In the genomic region with DNA sequence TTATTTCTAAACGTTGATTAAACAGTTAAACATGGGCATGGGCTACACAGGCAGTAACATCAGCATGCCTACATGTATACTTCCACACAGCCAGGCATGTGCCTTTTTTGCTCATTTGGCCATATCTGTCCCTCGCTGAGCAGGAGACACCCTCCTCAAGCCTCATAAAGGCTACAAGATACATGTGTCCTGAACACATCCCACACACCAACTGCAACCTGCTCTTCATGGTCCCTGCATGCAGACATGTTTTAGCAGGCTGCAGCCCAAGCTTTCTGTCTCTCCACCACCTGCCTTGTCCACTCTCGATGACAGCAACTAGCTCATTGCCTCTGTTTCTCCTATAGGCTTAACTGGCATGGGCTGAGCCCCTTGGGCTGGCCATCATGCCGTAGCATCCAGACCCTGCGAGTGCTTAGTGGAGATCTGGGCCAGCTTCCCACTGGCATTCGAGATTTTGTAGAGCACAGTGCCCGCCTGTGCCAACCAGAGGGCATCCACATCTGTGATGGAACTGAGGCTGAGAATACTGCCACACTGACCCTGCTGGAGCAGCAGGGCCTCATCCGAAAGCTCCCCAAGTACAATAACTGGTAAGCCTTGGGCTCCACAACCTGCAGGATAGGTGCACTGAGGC, we compare ENCODE assay signal across 17 cellular contexts. TPM values are rescaled to one million over a fixed set of nuclear protein-coding genes. Genes with fewer than 3 reads are reported as not detected.
DNase-seq lines count a peak whose midpoint lies in the region; ATAC-seq, FAIRE-seq and TF ChIP-seq lines count a peak whose summit lies in the region.
"Had no signal": no experiment of that assay in that cellular context is flagged by ENCODE, and none has a peak within 500 bp of the region (broad histone marks: within the 10 kb centered on the region; RNA-seq: fewer than 3 reads in every experiment).

No MANE protein-coding gene starts in this region.

- POLR2A ChIA-PET in Caco-2 (lab: Charles Lee) = interaction anchor here (0.7 kb wide), 1 partner anchor 17 kb away, joined by 5 read pairs; no protein-coding TSS in a partner anchor
- POLR2A ChIA-PET in naive thymus-derived CD8-positive, alpha-beta T cell (lab: Charles Lee) = interaction anchor here (0.6 to 6.1 kb wide), 6 partner anchors 12 to 51 kb away, joined by 3 to 50 read pairs (median 8); a partner anchor contains a TSS

- H3K27me3 Mint-ChIP-seq in Caco-2 (ENCODE audit: insufficient read depth, unreplicated experiment) = no peaks in the 10 kb centered on the region
- H3K27me3 Mint-ChIP-seq in activated T-helper 17 cell treated with anti-CD3 and anti-CD28 coated beads, Interleukin-2, amount 50 U/mL, for 72 hours = no peaks in the 10 kb centered on the region
- no peaks in the 10 kb centered on the region for H3K27me3 Mint-ChIP-seq in naive thymus-derived CD8-positive, alpha-beta T cell

- FAIRE-seq in GM19239 (lab: Jason Lieb, UNC) = no peak
- FAIRE-seq: islet of Langerhans had no signal

- WGBS in mesendoderm (ENCODE audit: extremely low coverage, insufficient coverage, low lambda C conversion rate) = no CpG with 5 or more reads among the region's 8 CpGs

- H3K4me1 Mint-ChIP-seq in Caco-2 (ENCODE audit: low read depth, unreplicated experiment) = peaks cover 24% of the 10 kb centered on the region
- H3K4me1 Mint-ChIP-seq in activated T-helper 17 cell treated with anti-CD3 and anti-CD28 coated beads, Interleukin-2, amount 50 U/mL, for 72 hours = peaks cover 14% of the 10 kb centered on the region
- peaks cover 24 to 38% (median 30%) of the 10 kb centered on the region in 4 donors for H3K4me1 Mint-ChIP-seq in naive thymus-derived CD8-positive, alpha-beta T cell

- H4K8ac ChIP-seq in mesendoderm (ENCODE audit: low read depth, low read length) = no peak overlapping the region

- H3K27ac ChIP-seq in BLaER1 = no peak overlapping the region
- H3K27ac ChIP-seq in mesendoderm (ENCODE audit: low read depth, low read length) = no peak overlapping the region
- H3K27ac ChIP-seq: gastrocnemius medialis, SJSA1, VCaP had no signal

- no peak overlapping the region for H2BK120ac ChIP-seq in mesendoderm (ENCODE audit: low read depth, low read length)

- no peaks in the 10 kb centered on the region for H4K20me1 ChIP-seq in BLaER1

- BruUV-seq in Caco-2 (replicated peaks; lab: Mats Ljungman, UMichigan) = no TSS peak

- peak overlapping the region; percentile 62 for H3K4me3 Mint-ChIP-seq in Caco-2 (ENCODE audit: unreplicated experiment)
- peak overlapping the region; percentile 43 for H3K4me3 Mint-ChIP-seq in activated T-helper 17 cell treated with anti-CD3 and anti-CD28 coated beads, Interleukin-2, amount 50 U/mL, for 72 hours
- H3K4me3 Mint-ChIP-seq in naive thymus-derived CD8-positive, alpha-beta T cell = peak overlapping the region in 7 of 10 donors; percentile 13 to 75 (median 57)

- intact Hi-C loops in Caco-2 (cut with micrococcal nuclease; ENCODE audit: unreplicated experiment) = no loop called here

- CTCF ChIA-PET in Caco-2 (lab: Charles Lee) = interaction anchor here (0.9 kb wide), 1 partner anchor 12 kb away, joined by 5 read pairs; no protein-coding TSS in a partner anchor

- peak overlapping the region; percentile 30 for H3K27ac Mint-ChIP-seq in Caco-2 (ENCODE audit: unreplicated experiment)
- H3K27ac Mint-ChIP-seq in activated T-helper 17 cell treated with anti-CD3 and anti-CD28 coated beads, Interleukin-2, amount 50 U/mL, for 72 hours = peak overlapping the region; percentile 26
- peak overlapping the region in 7 of 10 donors; percentile 15 to 72 (median 32) for H3K27ac Mint-ChIP-seq in naive thymus-derived CD8-positive, alpha-beta T cell

- no peak overlapping the region for H4K5ac ChIP-seq in mesendoderm (ENCODE audit: low read length)

- H3K4me3 ChIP-seq in BLaER1 = no peak overlapping the region
- no peak overlapping the region for H3K4me3 ChIP-seq in Caco-2 (ENCODE audit: low read depth, low read length)
- no peak overlapping the region for H3K4me3 ChIP-seq in mesendoderm (ENCODE audit: low read length)
- H3K4me3 ChIP-seq: gastrocnemius medialis, mucosa of descending colon, SJSA1 had no signal

- no peak overlapping the region for H3K56ac ChIP-seq in mesendoderm (ENCODE audit: low read length)

- ATAC-seq in activated T-helper 17 cell treated with anti-CD3 and anti-CD28 coated beads, Interleukin-2, amount 50 U/mL, for 72 hours (replicated peaks) = no peak
- no peak for ATAC-seq in naive thymus-derived CD8-positive, alpha-beta T cell
- ATAC-seq: gastrocnemius medialis, mucosa of descending colon had no signal

- H3K4me2 ChIP-seq in BLaER1 (peak overlapping the region; percentile 95; the same call in 1 of the 2 replicates), mesendoderm (ENCODE audit: low read length) (no peak overlapping the region)

- no peak overlapping the region for H3K18ac ChIP-seq in mesendoderm (ENCODE audit: low read length)

- no peak for TF ChIP-seq CTCF in Caco-2 (IDR thresholded peaks at IDR 0.05; ENCODE audit: insufficient read depth in 1 of 2, low read depth in 1 of 2, low read length in 1 of 2, severe bottlenecking in 1 of 2, unreplicated experiment in 1 of 2)

- H2BK5ac ChIP-seq in mesendoderm (ENCODE audit: low read length) = no peak overlapping the region

- DNase-seq in Caco-2 = no peak
- DNase-seq in naive thymus-derived CD8-positive, alpha-beta T cell = no peak
- DNase-seq in mesendoderm = no peak
- DNase-seq in SIG-M5 treated with dmso at 0.1 percent for 504 hours (lab: John Stamatoyannopoulos, UW; ENCODE audit: unreplicated experiment) = no peak
- DNase-seq in GM19239 (ENCODE audit: insufficient read length, low spot score) = no peak
- no peak for DNase-seq in NCI-H2196 treated with DMSO at 0.1 percent for 48 hours (lab: John Stamatoyannopoulos, UW; ENCODE audit: unreplicated experiment)
- DNase-seq: C1 segment of cervical spinal cord; gastrocnemius medialis; NCI-H2171 treated with DMSO at 0.1 percent for 48 hours; stimulated activated CD4-positive, alpha-beta T cell treated with anti-CD3 and anti-CD28 coated beads, Interleukin-1b, Interleukin-23, amount 100 ng/mL, for 48 hours; stimulated activated CD8-positive, alpha-beta memory T cell treated with anti-CD3 and anti-CD28 coated beads, Interleukin-4, amount 100 ng/mL, for 48 hours had no signal

- H3K79me2 ChIP-seq in mesendoderm (ENCODE audit: control insufficient read depth, insufficient read depth, low read length) = peaks cover 10% of the 10 kb centered on the region

- H3K79me1 ChIP-seq in mesendoderm (ENCODE audit: low read length) = peaks cover 16% of the 10 kb centered on the region

- peaks cover 68% of the 10 kb centered on the region for H3K36me3 Mint-ChIP-seq in Caco-2 (ENCODE audit: insufficient read depth, unreplicated experiment)
- H3K36me3 Mint-ChIP-seq in activated T-helper 17 cell treated with anti-CD3 and anti-CD28 coated beads, Interleukin-2, amount 50 U/mL, for 72 hours (ENCODE audit: low read depth) = peaks cover 57% of the 10 kb centered on the region
- H3K36me3 Mint-ChIP-seq in naive thymus-derived CD8-positive, alpha-beta T cell = peaks cover 0 to 24% (median 2%) of the 10 kb centered on the region in 3 donors

- H3K27me3 ChIP-seq in BLaER1 = no peaks in the 10 kb centered on the region
- H3K27me3 ChIP-seq in Caco-2 (replicated peaks; ENCODE audit: control insufficient read depth, insufficient read depth, low read length) = no peaks in the 10 kb centered on the region
- no peaks in the 10 kb centered on the region for H3K27me3 ChIP-seq in mesendoderm (ENCODE audit: insufficient read depth, low read length, poor library complexity)
- H3K27me3 ChIP-seq: gastrocnemius medialis, SJSA1 had no signal

- no peak overlapping the region for H3K4ac ChIP-seq in mesendoderm (ENCODE audit: low read depth, low read length)

- no peak overlapping the region for H3K9ac ChIP-seq in BLaER1
- no peak overlapping the region for H3K9ac ChIP-seq in mesendoderm (ENCODE audit: low read length)

- H3K23ac ChIP-seq in mesendoderm (ENCODE audit: low read length) = no peak overlapping the region

- H3K36me3 ChIP-seq in BLaER1 (peaks cover 53% of the 10 kb centered on the region), Caco-2 (ENCODE audit: control insufficient read depth, insufficient read depth, low read length) (peaks cover 3% of the 10 kb centered on the region), mesendoderm (ENCODE audit: control insufficient read depth, insufficient read depth, low read length) (peaks cover 12% of the 10 kb centered on the region)
- H3K36me3 ChIP-seq: gastrocnemius medialis, SJSA1 had no signal

- H3K9me3 ChIP-seq in BLaER1 (no peaks in the 10 kb centered on the region), Caco-2 (no peaks in the 10 kb centered on the region)
- H3K9me3 ChIP-seq: gastrocnemius medialis, mucosa of descending colon had no signal

- no peak overlapping the region for H2AK5ac ChIP-seq in mesendoderm (ENCODE audit: low read length)

- peaks cover 41% of the 10 kb centered on the region for H3K4me1 ChIP-seq in BLaER1
- H3K4me1 ChIP-seq in Caco-2 = peaks cover 21% of the 10 kb centered on the region
- H3K4me1 ChIP-seq in mesendoderm (ENCODE audit: control insufficient read depth, low read depth, low read length) = peaks cover 7% of the 10 kb centered on the region

- no peak overlapping the region for H2BK15ac ChIP-seq in mesendoderm (replicated peaks; ENCODE audit: low read depth)

- no peaks in the 10 kb centered on the region for H3K9me3 Mint-ChIP-seq in Caco-2 (ENCODE audit: unreplicated experiment)
- H3K9me3 Mint-ChIP-seq in activated T-helper 17 cell treated with anti-CD3 and anti-CD28 coated beads, Interleukin-2, amount 50 U/mL, for 72 hours = no peaks in the 10 kb centered on the region
- no peaks in the 10 kb centered on the region for H3K9me3 Mint-ChIP-seq in naive thymus-derived CD8-positive, alpha-beta T cell

RNA-seq across cellular contexts. Expression of a gene that starts 2.6 kb away (rescaled TPM):
- total RNA-seq in Caco-2 (2022) = 132 and 146 TPM in 2 replicates
- 10 to 100 TPM; 31.4 to 57.6 TPM for total RNA-seq in activated T-helper 17 cell treated with anti-CD3 and anti-CD28 coated beads, Interleukin-2, amount 50 U/mL, for 72 hours
- total RNA-seq in naive thymus-derived CD8-positive, alpha-beta T cell = 10 to 100 TPM; 16.5 to 17.4 TPM
- 10 to 100 TPM in 2 of 3 donors, 1 to 10 TPM in 1; 8.6 to 11.6 (median 11.3) TPM for polyA plus RNA-seq in naive thymus-derived CD8-positive, alpha-beta T cell
- polyA plus RNA-seq in mesendoderm (2013, experiment 1 of 2) = 37.5 TPM
- 37.2 TPM for polyA plus RNA-seq in mesendoderm (2013, experiment 2 of 2)

RNA-seq across cellular contexts. Expression of a gene that starts 17.9 kb away (rescaled TPM):
- 58.1 and 65.9 TPM in 2 replicates for total RNA-seq in Caco-2 (2022)
- 10 to 100 TPM; 72.4 to 94.8 TPM for total RNA-seq in activated T-helper 17 cell treated with anti-CD3 and anti-CD28 coated beads, Interleukin-2, amount 50 U/mL, for 72 hours
- 10 to 100 TPM; 74.1 to 77.1 TPM for total RNA-seq in naive thymus-derived CD8-positive, alpha-beta T cell
- 10 to 100 TPM; 68.0 to 83.8 (median 71.9) TPM for polyA plus RNA-seq in naive thymus-derived CD8-positive, alpha-beta T cell
- 25.5 TPM for polyA plus RNA-seq in mesendoderm (2013, experiment 1 of 2)
- 23.1 TPM for polyA plus RNA-seq in mesendoderm (2013, experiment 2 of 2)

RNA-seq across cellular contexts. Expression of a gene that starts 18.1 kb away (rescaled TPM):
- 2.1 and 2.3 TPM in 2 replicates for total RNA-seq in Caco-2 (2022)
- 1 to 10 TPM; 1.7 to 2.5 TPM for total RNA-seq in activated T-helper 17 cell treated with anti-CD3 and anti-CD28 coated beads, Interleukin-2, amount 50 U/mL, for 72 hours
- 1 to 10 TPM; 2.7 to 3.4 TPM for total RNA-seq in naive thymus-derived CD8-positive, alpha-beta T cell
- 1 to 10 TPM; 3.0 to 3.5 (median 3.1) TPM for polyA plus RNA-seq in naive thymus-derived CD8-positive, alpha-beta T cell
- 1.2 TPM for polyA plus RNA-seq in mesendoderm (2013, experiment 1 of 2)
- polyA plus RNA-seq in mesendoderm (2013, experiment 2 of 2) = 1.3 TPM

RNA-seq across cellular contexts. Expression of a gene that starts 25.3 kb away (rescaled TPM):
- total RNA-seq in Caco-2 (2022) = not detected in 2 replicates
- not detected for total RNA-seq in activated T-helper 17 cell treated with anti-CD3 and anti-CD28 coated beads, Interleukin-2, amount 50 U/mL, for 72 hours
- total RNA-seq in naive thymus-derived CD8-positive, alpha-beta T cell = not detected
- not detected for polyA plus RNA-seq in naive thymus-derived CD8-positive, alpha-beta T cell
- polyA plus RNA-seq in mesendoderm (2013, experiment 1 of 2) = 0.01 TPM
- polyA plus RNA-seq in mesendoderm (2013, experiment 2 of 2) = not detected
- total RNA-seq: gastrocnemius medialis, SJSA1 had no signal

RNA-seq across cellular contexts. Expression of a gene that starts 33.8 kb away (rescaled TPM):
- total RNA-seq in Caco-2 (2022) = 0.39 and 0.44 TPM in 2 replicates
- under 1 TPM in 1 of 2 donors, not detected in 1; 0.58 TPM for total RNA-seq in activated T-helper 17 cell treated with anti-CD3 and anti-CD28 coated beads, Interleukin-2, amount 50 U/mL, for 72 hours
- 1 to 10 TPM; 1.9 to 2.2 TPM for total RNA-seq in naive thymus-derived CD8-positive, alpha-beta T cell
- polyA plus RNA-seq in naive thymus-derived CD8-positive, alpha-beta T cell = under 1 TPM; 0.52 to 0.60 (median 0.52) TPM
- polyA plus RNA-seq in mesendoderm (2013, experiment 1 of 2) = 0.17 TPM
- 0.13 TPM for polyA plus RNA-seq in mesendoderm (2013, experiment 2 of 2)
- total RNA-seq: SJSA1 had no signal
